Comparison of ENCODE assay signal across 8 cellular contexts in genomic region chr5:154756871-154757646, GRCh38. TPM values are rescaled to one million over a fixed set of nuclear protein-coding genes. Genes with fewer than 3 reads are reported as not detected.
DNase-seq lines count a peak whose midpoint lies in the region; ATAC-seq and TF ChIP-seq lines count a peak whose summit lies in the region.

No MANE protein-coding gene starts in this region.

- DNase-seq in GM12864 (ENCODE audit: low read depth): no peak
- DNase-seq in NT2/D1 (ENCODE audit: low read depth, low spot score): no peak
- peak; percentile 7 to 24 for DNase-seq in activated T-helper 1 cell treated with anti-CD3 and anti-CD28 coated beads, Interleukin-2, amount 50 U/mL, for 16 hours (ENCODE audit: low read depth in 1 of 2, low spot score in 1 of 2)
- peak; percentile 46 to 57 for DNase-seq in fibroblast of lung (ENCODE audit: low read depth in 2 of 2)
- DNase-seq in naive thymus-derived CD4-positive, alpha-beta T cell: peak; percentile 19 to 67 (median 38)
- DNase-seq in stomach: peak; percentile 48
- no peak for DNase-seq in HuH-7 (ENCODE audit: low spot score)

- TF ChIP-seq EP300 in stomach (IDR thresholded peaks at IDR 0.05): no peak

- WGBS in stomach, 5 donors: 0 to 1% (median 0%) methylated on average over 24 to 73 of the region's 73 CpGs

- H3K27ac Mint-ChIP-seq in naive thymus-derived CD4-positive, alpha-beta T cell: peak overlapping the region; percentile 90 to 99 (median 96)

- TF ChIP-seq CTCF in GM12864 (IDR thresholded peaks at IDR 0.05; ENCODE audit: low read depth, low read length, missing control alignments): no peak
- no peak for TF ChIP-seq CTCF in fibroblast of lung (conservative IDR thresholded peaks at IDR 0.05 in 1 of 2, IDR thresholded peaks at IDR 0.05 in 1 of 2; ENCODE audit: low read depth in 1 of 2, low read length in 2 of 2)
- no peak for TF ChIP-seq CTCF in stomach (IDR thresholded peaks at IDR 0.05)

- CTCF ChIA-PET in naive thymus-derived CD4-positive, alpha-beta T cell (lab: Charles Lee): no interaction called here

- H3K4me3 ChIP-seq in GM12864 (ENCODE audit: low read depth, low read length) (peak overlapping the region; percentile 84), NT2/D1 (ENCODE audit: insufficient read length, low read depth) (peak overlapping the region; percentile 83), fibroblast of lung (replicated peaks in 1 of 4; ENCODE audit: control extremely low read depth in 1 of 4, insufficient read depth in 1 of 4, low read depth in 3 of 4, low read length in 4 of 4) (peak overlapping the region; percentile 91 to 95 (median 94)), stomach (peak overlapping the region; percentile 88 to 99 (median 92))
- H3K4me3 ChIP-seq in naive thymus-derived CD4-positive, alpha-beta T cell (ENCODE audit: low read length): peak overlapping the region; percentile 79

- peaks cover 0 to 5% (median 3%) of the 10 kb centered on the region in 5 donors for H3K36me3 Mint-ChIP-seq in naive thymus-derived CD4-positive, alpha-beta T cell

- H3K9me3 Mint-ChIP-seq in naive thymus-derived CD4-positive, alpha-beta T cell: no peaks in the 10 kb centered on the region

- peak overlapping the region; percentile 84 for H3K4me2 ChIP-seq in fibroblast of lung (ENCODE audit: extremely low read depth, insufficient read depth, low read length)

- H3K27me3 ChIP-seq in NT2/D1 (ENCODE audit: insufficient read depth, insufficient read length): no peaks in the 10 kb centered on the region
- no peaks in the 10 kb centered on the region for H3K27me3 ChIP-seq in fibroblast of lung (ENCODE audit: control insufficient read depth, insufficient read depth, low read length)
- H3K27me3 ChIP-seq in naive thymus-derived CD4-positive, alpha-beta T cell (ENCODE audit: control insufficient read depth in 2 of 2, insufficient read depth in 2 of 2, low read length in 2 of 2): no peaks in the 10 kb centered on the region
- no peaks in the 10 kb centered on the region for H3K27me3 ChIP-seq in stomach

- H3K4me3 Mint-ChIP-seq in naive thymus-derived CD4-positive, alpha-beta T cell: peak overlapping the region; percentile 94 to 99 (median 97)

- peaks cover 44 to 65% (median 57%) of the 10 kb centered on the region in 7 donors for H3K4me1 Mint-ChIP-seq in naive thymus-derived CD4-positive, alpha-beta T cell

- H3K36me3 ChIP-seq in NT2/D1 (ENCODE audit: insufficient read depth, insufficient read length, low read length) (peaks cover 8% of the 10 kb centered on the region), fibroblast of lung (ENCODE audit: control insufficient read depth, insufficient read depth, low read length) (no peaks in the 10 kb centered on the region), stomach (no peaks in the 10 kb centered on the region)
- H3K36me3 ChIP-seq in naive thymus-derived CD4-positive, alpha-beta T cell (ENCODE audit: control insufficient read depth in 2 of 3, insufficient read depth in 3 of 3, low read length in 3 of 3): peaks cover 0 to 11% (median 0%) of the 10 kb centered on the region in 3 experiments

- H3K9me3 ChIP-seq in NT2/D1 (ENCODE audit: insufficient read depth, low read length): no peaks in the 10 kb centered on the region
- no peaks in the 10 kb centered on the region for H3K9me3 ChIP-seq in fibroblast of lung (ENCODE audit: control insufficient read depth, insufficient read depth, low read depth, low read length)
- no peaks in the 10 kb centered on the region for H3K9me3 ChIP-seq in naive thymus-derived CD4-positive, alpha-beta T cell (ENCODE audit: control insufficient read depth in 2 of 3, low read length in 3 of 3)
- no peaks in the 10 kb centered on the region for H3K9me3 ChIP-seq in stomach

- POLR2A ChIA-PET in naive thymus-derived CD4-positive, alpha-beta T cell (lab: Charles Lee): interaction anchor here (0.6 to 3.7 kb wide), 6 partner anchors 11 to 719 kb away, joined by 3 to 20 read pairs (median 6); partner anchors contain the start of genes CNOT8, FAM114A2 and MFAP3

- no peak for ATAC-seq in naive thymus-derived CD4-positive, alpha-beta T cell
- no peak for ATAC-seq in GM21576 (IDR thresholded peaks at IDR 0.05; ENCODE audit: unreplicated experiment)

- H3K4me1 ChIP-seq in NT2/D1 (ENCODE audit: insufficient read depth, insufficient read length) (peaks cover 10% of the 10 kb centered on the region), fibroblast of lung (ENCODE audit: control insufficient read depth, extremely low read depth, insufficient read depth, low read length) (peaks cover 19% of the 10 kb centered on the region), stomach (peaks cover 60 to 68% (median 64%) of the 10 kb centered on the region in 4 donors)
- H3K4me1 ChIP-seq in naive thymus-derived CD4-positive, alpha-beta T cell (ENCODE audit: control insufficient read depth in 2 of 2, insufficient read depth in 2 of 2, low read length in 2 of 2): peaks cover 51 to 52% of the 10 kb centered on the region in 2 donors

- peak overlapping the region; percentile 42 for H2AFZ ChIP-seq in fibroblast of lung (ENCODE audit: low read length)

- no peak for TF ChIP-seq POLR2A in stomach (IDR thresholded peaks at IDR 0.05)

- H3K79me2 ChIP-seq in fibroblast of lung (ENCODE audit: control insufficient read depth, insufficient read depth, low read length): peaks cover 66% of the 10 kb centered on the region

- peaks cover 9% of the 10 kb centered on the region for H4K20me1 ChIP-seq in fibroblast of lung (ENCODE audit: control insufficient read depth, extremely low read depth, insufficient read depth, low read length)

- no peaks in the 10 kb centered on the region for H3K27me3 Mint-ChIP-seq in naive thymus-derived CD4-positive, alpha-beta T cell

- intact Hi-C loops in naive thymus-derived CD4-positive, alpha-beta T cell (cut with micrococcal nuclease): loop anchor here in 1 of 2 donors (1.0 to 5.0 kb wide), 3 partner anchors 40 to 565 kb away; partner anchors contain the start of gene GALNT10
- intact Hi-C loops in stomach (cut with DNase I; ENCODE audit: low total_unique reads): loop anchor here (5.0 kb wide), 1 partner anchor 100 kb away; the partner anchor contains the start of gene CNOT8

- peak overlapping the region; percentile 80 for H3K27ac ChIP-seq in fibroblast of lung (ENCODE audit: insufficient read depth, low read length)
- peak overlapping the region; percentile 90 for H3K27ac ChIP-seq in naive thymus-derived CD4-positive, alpha-beta T cell (ENCODE audit: low read depth, low read length)
- H3K27ac ChIP-seq in stomach: peak overlapping the region; percentile 95 to 99 (median 98)

- peak overlapping the region; percentile 93 for H3K9ac ChIP-seq in NT2/D1 (ENCODE audit: insufficient read length, low read depth)
- peak overlapping the region; percentile 73 for H3K9ac ChIP-seq in fibroblast of lung (ENCODE audit: insufficient read depth, low read length)

RNA-seq across cellular contexts. Expression of gene LARP1, which starts 1.9 kb away (rescaled TPM):
- total RNA-seq in fibroblast of lung: 32.4 and 51.0 TPM in 2 replicates
- polyA plus RNA-seq in fibroblast of lung: 81.3 and 115 TPM in 2 replicates
- polyA plus RNA-seq in fibroblast of lung (2012): 76.2 and 79.9 TPM in 2 replicates
- polyA minus RNA-seq in fibroblast of lung (ENCODE audit: low replicate concordance): 154 and 232 TPM in 2 replicates
- 100 to 1,000 TPM; 127 to 217 (median 176) TPM for total RNA-seq in naive thymus-derived CD4-positive, alpha-beta T cell
- polyA plus RNA-seq in naive thymus-derived CD4-positive, alpha-beta T cell: 10 to 100 TPM; 12.2 to 28.0 TPM
- total RNA-seq in stomach: 100 to 1,000 TPM in 4 of 5 donors, 10 to 100 TPM in 1; 54.5 to 211 (median 180) TPM
- polyA plus RNA-seq in stomach: 10 to 100 TPM; 15.0 to 19.4 (median 19.2) TPM

Comparison
In these comparisons a context has a peak if more than half of its experiments do, and no peak if none do; other contexts are left out.
1. DNase-seq: peak in activated T-helper 1 cell treated with anti-CD3 and anti-CD28 coated beads, Interleukin-2, amount 50 U/mL, for 16 hours (2 of 2), fibroblast of lung (2 of 2), naive thymus-derived CD4-positive, alpha-beta T cell (9 of 9) and stomach (single experiment); none in GM12864 (single experiment), NT2/D1 (single experiment) and HuH-7 (single experiment).
2. Peak in every context shown above with its lines, with median percentiles within 50 percentile points of each other: H3K4me3 ChIP-seq and H3K27ac ChIP-seq.